In the genomic region with DNA sequence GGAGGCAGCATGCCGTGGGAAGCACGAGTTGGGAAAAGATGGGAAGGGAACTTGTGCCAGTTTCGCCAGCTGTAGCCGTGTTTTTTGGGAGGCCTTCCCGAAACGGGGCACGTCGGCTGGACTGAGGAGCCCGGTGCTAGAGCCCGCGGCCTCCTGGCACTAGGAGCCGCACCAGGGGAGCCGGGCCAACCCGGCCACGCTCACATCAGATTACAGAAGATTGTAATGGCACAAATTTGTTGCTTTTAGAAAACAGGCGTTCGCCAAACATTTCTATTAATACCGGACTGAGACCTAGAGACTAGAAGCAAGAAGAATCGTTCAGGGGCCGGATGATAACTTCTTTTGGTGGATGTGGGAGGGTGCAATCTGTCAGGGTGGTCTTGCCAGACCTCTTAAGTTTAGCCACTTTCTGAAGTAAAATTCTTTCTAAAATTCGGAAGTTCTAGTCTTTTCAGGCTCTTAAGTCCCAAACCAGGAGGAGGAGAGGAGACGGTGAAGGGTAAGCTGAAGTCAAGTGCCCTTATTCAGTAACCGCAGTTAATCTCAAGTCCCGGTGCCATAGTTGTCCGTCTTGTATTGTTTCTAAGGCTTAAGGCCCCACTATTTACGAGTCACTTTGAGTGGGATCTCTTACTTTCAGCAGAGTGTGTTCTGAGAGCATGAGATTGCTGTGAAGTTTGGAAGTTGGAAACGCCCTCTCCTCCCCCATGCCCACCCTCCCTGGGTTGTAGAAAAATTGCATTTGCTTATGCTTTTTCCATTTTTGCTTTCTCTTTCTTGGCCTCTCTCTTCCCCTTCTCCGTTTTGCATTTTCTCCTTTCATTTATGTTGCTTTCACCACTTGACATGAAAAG, we compare ENCODE assay signal across 8 cellular contexts. TPM values are rescaled to one million over a fixed set of nuclear protein-coding genes. Genes with fewer than 3 reads are reported as not detected.
DNase-seq lines count a peak whose midpoint lies in the region; ATAC-seq and TF ChIP-seq lines count a peak whose summit lies in the region.

No MANE protein-coding gene starts in this region.

- 7% methylated on average over 28 of the region's 28 CpGs for WGBS in urinary bladder

- H3K4me3 ChIP-seq in HFF-Myc (replicated peaks; ENCODE audit: low read depth, low read length) (peak overlapping the region; percentile 85), mucosa of descending colon (peak overlapping the region; percentile 90), urinary bladder (ENCODE audit: low read depth, low read length) (peak overlapping the region; percentile 85)
- peak overlapping the region; percentile 87 for H3K4me3 ChIP-seq in effector memory CD4-positive, alpha-beta T cell (ENCODE audit: insufficient read depth, low read depth, low read length, poor library complexity, severe bottlenecking)

- no peaks in the 10 kb centered on the region for H3K9me3 ChIP-seq in effector memory CD4-positive, alpha-beta T cell (ENCODE audit: control insufficient read depth, low read length)
- no peaks in the 10 kb centered on the region for H3K9me3 ChIP-seq in mucosa of descending colon

- peaks cover 5% of the 10 kb centered on the region for H3K36me3 ChIP-seq in effector memory CD4-positive, alpha-beta T cell (ENCODE audit: control insufficient read depth, insufficient read depth, low read length)
- H3K36me3 ChIP-seq in mucosa of descending colon (ENCODE audit: low read depth) (no peaks in the 10 kb centered on the region), urinary bladder (ENCODE audit: insufficient read depth) (no peaks in the 10 kb centered on the region)

- TF ChIP-seq CTCF in HFF-Myc (IDR thresholded peaks at IDR 0.05; ENCODE audit: low read depth, low read length, missing control alignments) (no peak), VCaP (conservative IDR thresholded peaks at IDR 0.05) (no peak; the same call in 1 of the 2 replicates), mucosa of descending colon (IDR thresholded peaks at IDR 0.05) (no peak)

- H3K27me3 ChIP-seq in effector memory CD4-positive, alpha-beta T cell (replicated peaks; ENCODE audit: control insufficient read depth, insufficient read depth, low read length, poor library complexity, severe bottlenecking): no peaks in the 10 kb centered on the region

- intact Hi-C loops in mucosa of descending colon (cut with DNase I, micrococcal nuclease): loop anchor here (2.0 to 10.0 kb wide), 3 partner anchors 25 to 83 kb away; no protein-coding TSS in a partner anchor

- H3K4me1 ChIP-seq in effector memory CD4-positive, alpha-beta T cell (ENCODE audit: control insufficient read depth, insufficient read depth, low read length, poor library complexity, severe bottlenecking): peaks cover 25% of the 10 kb centered on the region
- peaks cover 29% of the 10 kb centered on the region for H3K4me1 ChIP-seq in mucosa of descending colon (ENCODE audit: low read depth)
- H3K4me1 ChIP-seq in urinary bladder (ENCODE audit: insufficient read depth): no peaks in the 10 kb centered on the region

- H3K27ac ChIP-seq in VCaP (peak overlapping the region; percentile 99), urinary bladder (ENCODE audit: low read depth) (peak overlapping the region; percentile 68)
- peak overlapping the region; percentile 79 for H3K27ac ChIP-seq in effector memory CD4-positive, alpha-beta T cell (ENCODE audit: insufficient read depth, low read length, poor library complexity, severe bottlenecking)

- peak; percentile 49 for DNase-seq in AG08396 (ENCODE audit: low spot score)
- DNase-seq in HFF-Myc (ENCODE audit: extremely low read depth, low read depth): no peak
- DNase-seq in effector memory CD4-positive, alpha-beta T cell: no peak
- DNase-seq in mucosa of descending colon: peak; percentile 55 to 67 (median 64)
- no peak for DNase-seq in amniotic stem cell (lab: John Stamatoyannopoulos, UW)

- ATAC-seq in mucosa of descending colon: peak; percentile 29
- ATAC-seq in HG03039 (IDR thresholded peaks at IDR 0.05; ENCODE audit: unreplicated experiment): no peak

RNA-seq across cellular contexts. Expression of a gene that starts 1.4 kb away (rescaled TPM):
- total RNA-seq in mucosa of descending colon (100 to 1,000 TPM in 1 of 3 donors, 10 to 100 TPM in 2; 88.0 to 331 (median 90.2) TPM), urinary bladder (50.4 TPM)
- polyA plus RNA-seq in urinary bladder: 112 TPM

Comparison
In these comparisons a context has a peak if more than half of its experiments do, and no peak if none do; other contexts are left out.
1. DNase-seq: peak in AG08396 (single experiment) and mucosa of descending colon (3 of 3); none in HFF-Myc (single experiment), effector memory CD4-positive, alpha-beta T cell (0 of 3) and amniotic stem cell (single experiment).
2. Peak in every context shown above with its lines, with median percentiles within 50 percentile points of each other: H3K4me3 ChIP-seq and H3K27ac ChIP-seq.